1 cellular context compared by ENCODE assay signal in genomic region chr19:50983625-50984292, GRCh38.
TF ChIP-seq lines count a peak whose summit lies in the region.

Gene KLK7, minus strand, starts transcription at chr19:50983917. Its CDS starts 1,518 bp downstream, at chr19:50982399.

TF ChIP-seq in A549, 52 proteins besides CTCF, POLR2A, EP300 and RAD21 (continued from another document):
- TF ChIP-seq HMGXB4 (CRISPR knock-in tag; IDR thresholded peaks at IDR 0.05; ENCODE audit: borderline replicate concordance) = no peak
- no peak for TF ChIP-seq ZC3H11A (IDR thresholded peaks at IDR 0.05)
- no peak for TF ChIP-seq FOSL2 (IDR thresholded peaks at IDR 0.05)
- no peak for TF ChIP-seq FOSL2 (CRISPR knock-in tag; IDR thresholded peaks at IDR 0.05)
- TF ChIP-seq SREBF2 (IDR thresholded peaks at IDR 0.05) = no peak
- TF ChIP-seq TFCP2L1 (CRISPR knock-in tag; IDR thresholded peaks at IDR 0.05) = no peak
- TF ChIP-seq CBX8 (IDR thresholded peaks at IDR 0.05) = no peak
